ENCODE assay signal across 11 cellular contexts in the genomic region with DNA sequence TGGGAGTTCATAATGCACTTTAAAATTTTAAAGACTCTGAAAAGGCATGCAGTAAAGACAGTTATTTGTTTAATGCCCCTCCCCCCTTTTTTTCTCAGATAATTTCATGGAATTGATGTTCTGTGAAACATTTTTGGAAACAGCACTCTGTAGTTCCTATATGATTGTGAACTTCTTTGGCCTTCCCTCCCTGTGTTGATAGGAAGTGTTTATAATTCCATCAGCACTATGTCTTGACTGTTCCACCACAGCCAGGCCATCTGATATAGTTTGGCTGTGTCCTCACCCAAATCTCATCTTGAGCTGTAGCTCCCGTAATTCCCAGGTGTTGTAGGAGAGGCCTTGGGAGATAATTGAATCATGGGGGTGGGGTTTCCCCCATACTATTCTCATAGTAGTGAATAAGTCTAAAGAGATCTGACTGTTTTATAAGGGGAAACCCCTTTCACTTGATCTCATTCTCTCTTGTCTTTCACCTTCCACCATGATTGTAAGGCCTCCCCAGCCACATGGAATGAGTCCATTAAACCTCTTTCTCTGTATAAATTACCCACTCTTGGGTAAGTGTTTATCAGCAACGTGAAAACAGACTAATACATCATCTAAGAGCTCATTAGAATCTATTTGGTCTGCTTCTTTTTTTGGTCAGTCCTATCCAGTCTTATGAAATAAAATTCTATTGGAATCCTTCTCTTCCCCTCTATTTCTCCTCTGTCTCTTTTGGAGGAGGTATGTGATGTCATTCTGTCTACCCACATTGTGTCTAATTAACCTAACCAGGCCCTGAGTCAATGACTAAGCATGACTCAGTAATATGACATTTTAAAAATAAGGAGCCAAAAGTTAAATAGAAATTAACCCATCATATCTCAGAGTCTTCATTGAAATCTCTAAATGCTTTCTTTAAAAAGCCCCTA. TPM values are rescaled to one million over a fixed set of nuclear protein-coding genes. Genes with fewer than 3 reads are reported as not detected.
DNase-seq lines count a peak whose midpoint lies in the region; TF ChIP-seq lines count a peak whose summit lies in the region.
"Had no signal": no experiment of that assay in that cellular context is flagged by ENCODE, and none has a peak within 500 bp of the region (broad histone marks: within the 10 kb centered on the region; RNA-seq: fewer than 3 reads in every experiment).

No MANE protein-coding gene starts in this region.

- intact Hi-C loops in Calu3 (cut with micrococcal nuclease; ENCODE audit: unreplicated experiment), result no loop called here

- in situ Hi-C loops in astrocyte of the spinal cord (cut with HindIII; ENCODE audit: low sequenced_read_pairs), result no loop called here

- DNase-seq in Calu3 (no peak), HS-5 (ENCODE audit: low read depth) (peak; percentile 49), astrocyte of the spinal cord (ENCODE audit: low read depth, low spot score) (peak; percentile 73), myocyte (ENCODE audit: low read depth) (peak; percentile 35), germinal center (ENCODE audit: low spot score) (no peak), NCI-H1930 (lab: John Stamatoyannopoulos, UW) (no peak), NCI-H146 treated with DMSO at 0.1 percent for 48 hours (lab: John Stamatoyannopoulos, UW; ENCODE audit: unreplicated experiment) (no peak)

- no peak overlapping the region for H3K4me3 Mint-ChIP-seq in Calu3 (ENCODE audit: low read depth, unreplicated experiment)
- H3K4me3 Mint-ChIP-seq: activated T-helper 1 cell treated with anti-CD3 and anti-CD28 coated beads, Interleukin-12 subunit alpha, Interleukin-12 subunit beta, Interleukin-2, Interleukin-4 antibody, amounts not matched to agents 30 ng/mL and 10 ng/mL and 1 ng/mL, durations not matched to agents 14 hours and 24 hours and 36 hours; T-helper 1 cell treated with Interleukin-12 subunit alpha and Interleukin-12 subunit beta and Interleukin-4 antibody, amounts not matched to agents 30 μg/mL and 1 μg/mL, for 36 hours had no signal

- H3K27ac Mint-ChIP-seq in Calu3 (ENCODE audit: unreplicated experiment), result peak overlapping the region; percentile 73
- H3K27ac Mint-ChIP-seq: activated T-helper 1 cell treated with anti-CD3 and anti-CD28 coated beads, Interleukin-12 subunit alpha, Interleukin-12 subunit beta, Interleukin-2, Interleukin-4 antibody, amounts not matched to agents 30 ng/mL and 10 ng/mL and 1 ng/mL, durations not matched to agents 14 hours and 24 hours and 36 hours; T-helper 1 cell treated with Interleukin-12 subunit alpha and Interleukin-12 subunit beta and Interleukin-4 antibody, amounts not matched to agents 30 μg/mL and 1 μg/mL, for 36 hours had no signal

- peaks cover 23% of the 10 kb centered on the region for H3K4me1 Mint-ChIP-seq in Calu3 (ENCODE audit: low read depth, unreplicated experiment)

- BruUV-seq in Calu3 (replicated peaks; lab: Mats Ljungman, UMichigan), result no TSS peak

- H3K27me3 Mint-ChIP-seq in Calu3 (ENCODE audit: unreplicated experiment), result no peaks in the 10 kb centered on the region

- no peaks in the 10 kb centered on the region for H3K36me3 Mint-ChIP-seq in Calu3 (ENCODE audit: insufficient read depth, unreplicated experiment)

- H3K9me3 Mint-ChIP-seq in Calu3 (ENCODE audit: low read depth, unreplicated experiment), result peaks cover 2% of the 10 kb centered on the region

- CTCF ChIA-PET in Calu3 (lab: Charles Lee), result no interaction called here

- TF ChIP-seq CTCF in Calu3 (IDR thresholded peaks at IDR 0.05; ENCODE audit: unreplicated experiment) (no peak), astrocyte of the spinal cord (IDR thresholded peaks at IDR 0.05; ENCODE audit: low read depth, low read length) (no peak)

- no peak overlapping the region for H3K4me3 ChIP-seq in astrocyte of the spinal cord (ENCODE audit: low read depth, low read length)
- H3K4me3 ChIP-seq: prostate gland had no signal

RNA-seq across cellular contexts. Expression of a gene that starts 8.9 kb away (rescaled TPM):
- 0.17 TPM in 1 of 2 replicates, not detected in the other for total RNA-seq in Calu3 (2022)
- not detected in 2 replicates for total RNA-seq in myocyte
- not detected for polyA plus RNA-seq in myocyte (2012)
- total RNA-seq: activated T-helper 1 cell treated with anti-CD3 and anti-CD28 coated beads, Interleukin-12 subunit alpha, Interleukin-12 subunit beta, Interleukin-2, Interleukin-4 antibody, amounts not matched to agents 30 ng/mL and 10 ng/mL and 1 ng/mL, durations not matched to agents 14 hours and 24 hours and 36 hours; liver had no signal
- polyA plus RNA-seq: liver had no signal

RNA-seq across cellular contexts. Expression of a gene that starts 38.2 kb away (rescaled TPM):
- total RNA-seq in Calu3 (2022) (7.2 and 9.7 TPM in 2 replicates), myocyte (2.0 and 4.1 TPM in 2 replicates)
- polyA plus RNA-seq in myocyte (2012), result 2.4 TPM
- total RNA-seq: activated T-helper 1 cell treated with anti-CD3 and anti-CD28 coated beads, Interleukin-12 subunit alpha, Interleukin-12 subunit beta, Interleukin-2, Interleukin-4 antibody, amounts not matched to agents 30 ng/mL and 10 ng/mL and 1 ng/mL, durations not matched to agents 14 hours and 24 hours and 36 hours had no signal

Comparison
In these comparisons a context has a peak if more than half of its experiments do, and no peak if none do; other contexts are left out.
1. DNase-seq: peak in HS-5 (single experiment), astrocyte of the spinal cord (single experiment) and myocyte (single experiment); none in Calu3 (single experiment), germinal center (single experiment), NCI-H1930 (0 of 2) and NCI-H146 treated with DMSO at 0.1 percent for 48 hours (single experiment).